ENCODE assay signal across 11 cellular contexts in the genomic region with DNA sequence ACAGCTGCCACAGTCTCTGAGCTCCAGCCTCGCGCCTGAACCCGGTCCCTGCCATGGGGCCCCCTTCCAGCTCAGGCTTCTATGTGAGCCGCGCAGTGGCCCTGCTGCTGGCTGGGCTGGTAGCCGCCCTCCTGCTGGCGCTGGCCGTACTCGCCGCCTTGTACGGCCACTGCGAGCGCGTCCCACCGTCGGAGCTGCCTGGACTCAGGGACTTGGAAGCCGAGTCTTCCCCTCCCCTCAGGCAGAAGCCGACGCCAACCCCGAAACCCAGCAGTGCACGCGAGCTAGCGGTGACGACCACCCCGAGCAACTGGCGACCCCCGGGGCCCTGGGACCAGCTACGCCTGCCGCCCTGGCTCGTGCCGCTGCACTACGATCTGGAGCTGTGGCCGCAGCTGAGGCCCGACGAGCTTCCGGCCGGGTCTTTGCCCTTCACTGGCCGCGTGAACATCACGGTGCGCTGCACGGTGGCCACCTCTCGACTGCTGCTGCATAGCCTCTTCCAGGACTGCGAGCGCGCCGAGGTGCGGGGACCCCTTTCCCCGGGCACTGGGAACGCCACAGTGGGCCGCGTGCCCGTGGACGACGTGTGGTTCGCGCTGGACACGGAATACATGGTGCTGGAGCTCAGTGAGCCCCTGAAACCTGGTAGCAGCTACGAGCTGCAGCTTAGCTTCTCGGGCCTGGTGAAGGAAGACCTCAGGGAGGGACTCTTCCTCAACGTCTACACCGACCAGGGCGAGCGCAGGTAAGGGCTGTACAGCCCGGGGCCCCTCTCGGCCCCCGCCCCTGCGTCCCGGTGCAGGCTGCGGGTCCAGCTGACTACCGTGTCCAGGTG. TPM values are rescaled to one million over a fixed set of nuclear protein-coding genes. Genes with fewer than 3 reads are reported as not detected.
DNase-seq lines count a peak whose midpoint lies in the region; ATAC-seq, FAIRE-seq and TF ChIP-seq lines count a peak whose summit lies in the region.
"Had no signal": no experiment of that assay in that cellular context is flagged by ENCODE, and none has a peak within 500 bp of the region (broad histone marks: within the 10 kb centered on the region; RNA-seq: fewer than 3 reads in every experiment).

No MANE protein-coding gene starts in this region.

- H3K9me3 Mint-ChIP-seq in effector memory CD8-positive, alpha-beta T cell = no peaks in the 10 kb centered on the region

- no peaks in the 10 kb centered on the region for H3K4me1 ChIP-seq in A549
- H3K4me1 ChIP-seq in mesodermal cell (ENCODE audit: control insufficient read depth, insufficient read depth, low read length, poor library complexity, severe bottlenecking) = peaks cover 3% of the 10 kb centered on the region

- peak overlapping the region; percentile 52 for H3K4me2 ChIP-seq in A549

- no peaks in the 10 kb centered on the region for H3K36me3 ChIP-seq in mesodermal cell (ENCODE audit: control insufficient read depth, insufficient read depth, low read length)

- POLR2A ChIA-PET in A549 (lab: Yijun Ruan, JAX) = no interaction called here

- WGBS in A549 (ENCODE audit: missing lambda C conversion rate) = 68% methylated on average over 43 of the region's 71 CpGs
- whole genome bisulfite sequencing in mesodermal cell (ENCODE audit: insufficient coverage in 2 of 2), 2 experiments = 6 to 9% methylated on average over 50 to 56 of the region's 71 CpGs

- H3K4me3 Mint-ChIP-seq in effector memory CD8-positive, alpha-beta T cell = peak overlapping the region; percentile 5 to 68
- H3K4me3 Mint-ChIP-seq: neural crest cell had no signal

- 0 out of 3 replicates have a peak overlapping the region, but pooled peaks have one; percentile 21 for H3K4me3 ChIP-seq in A549
- peak overlapping the region; percentile 9; the same call in 1 of the 2 replicates for H3K4me3 ChIP-seq in HFF-Myc (replicated peaks; ENCODE audit: low read depth, low read length)
- peak overlapping the region; percentile 31 for H3K4me3 ChIP-seq in mesodermal cell (ENCODE audit: extremely low read depth, insufficient read depth, low read length, poor library complexity, severe bottlenecking)
- H3K4me3 ChIP-seq: K562 had no signal

- H3K9me3 ChIP-seq in A549 (no peaks in the 10 kb centered on the region), mesodermal cell (ENCODE audit: control insufficient read depth, low read length) (no peaks in the 10 kb centered on the region)

- no peaks in the 10 kb centered on the region for H3K36me3 Mint-ChIP-seq in effector memory CD8-positive, alpha-beta T cell (ENCODE audit: insufficient read depth)

- no peak overlapping the region for H3K27ac Mint-ChIP-seq in effector memory CD8-positive, alpha-beta T cell

- no peak for TF ChIP-seq RAD21 in A549 (conservative IDR thresholded peaks at IDR 0.05 in 1 of 2, IDR thresholded peaks at IDR 0.05 in 1 of 2)

- H3K27me3 Mint-ChIP-seq in effector memory CD8-positive, alpha-beta T cell = peaks cover 42 to 52% of the 10 kb centered on the region in 2 donors

- DNase-seq in A549 (ENCODE audit: low read depth in 1 of 2, low spot score in 1 of 2) = no peak
- no peak for DNase-seq in HFF-Myc (ENCODE audit: extremely low read depth, low read depth)
- no peak for DNase-seq in effector memory CD8-positive, alpha-beta T cell
- no peak for DNase-seq in NCI-H2029 (lab: John Stamatoyannopoulos, UW)
- DNase-seq in GDM1 (lab: John Stamatoyannopoulos, UW) = no peak
- DNase-seq in SIG-M5 treated with dmso at 0.1 percent for 504 hours (lab: John Stamatoyannopoulos, UW; ENCODE audit: unreplicated experiment) = no peak
- DNase-seq: DND-41 had no signal

- H3K27ac ChIP-seq in A549 (no peak overlapping the region), mesodermal cell (ENCODE audit: low read depth, low read length, severe bottlenecking) (no peak overlapping the region)

- FAIRE-seq in A549 (lab: Jason Lieb, UNC) = no peak
- FAIRE-seq: K562 had no signal

- peak; percentile 48 to 81; a peak in 3 of 6 replicates for ATAC-seq in A549
- peak; percentile 44 for ATAC-seq in effector memory CD8-positive, alpha-beta T cell (replicated peaks)
- ATAC-seq in HG02571 (IDR thresholded peaks at IDR 0.05; ENCODE audit: unreplicated experiment) = no peak
- ATAC-seq: K562 had no signal

- TF ChIP-seq POLR2A in A549 (IDR thresholded peaks at IDR 0.05; ENCODE audit: low read length) = no peak

- H3K4me1 Mint-ChIP-seq in effector memory CD8-positive, alpha-beta T cell (ENCODE audit: low read depth in 2 of 2) = peaks cover 0 to 14% of the 10 kb centered on the region in 2 donors
- H3K4me1 Mint-ChIP-seq: neural crest cell had no signal

- TF ChIP-seq EP300 in A549 (IDR thresholded peaks at IDR 0.05) = no peak

- CTCF ChIA-PET in A549 (lab: Yijun Ruan, JAX) = interaction anchor here (1.1 to 1.3 kb wide), 2 partner anchors 10 to 17 kb away, joined by 3 read pairs; no protein-coding TSS in a partner anchor

- TF ChIP-seq CTCF in A549 (IDR thresholded peaks at IDR 0.05) (no peak), HFF-Myc (IDR thresholded peaks at IDR 0.05; ENCODE audit: low read depth, low read length, missing control alignments) (no peak)

TF ChIP-seq in A549, 52 proteins besides CTCF, POLR2A, EP300 and RAD21:
- TF ChIP-seq CBX8 (IDR thresholded peaks at IDR 0.05) (no peak), EHF (CRISPR knock-in tag; IDR thresholded peaks at IDR 0.05) (no peak), MYC (IDR thresholded peaks at IDR 0.05; ENCODE audit: borderline replicate concordance, low read length) (no peak), FOSL2 (IDR thresholded peaks at IDR 0.05) (no peak), FOSL2 (CRISPR knock-in tag; IDR thresholded peaks at IDR 0.05) (no peak), REST (IDR thresholded peaks at IDR 0.05) (no peak), JUNB (IDR thresholded peaks at IDR 0.05) (no peak)
- TF ChIP-seq, protein P1, sequence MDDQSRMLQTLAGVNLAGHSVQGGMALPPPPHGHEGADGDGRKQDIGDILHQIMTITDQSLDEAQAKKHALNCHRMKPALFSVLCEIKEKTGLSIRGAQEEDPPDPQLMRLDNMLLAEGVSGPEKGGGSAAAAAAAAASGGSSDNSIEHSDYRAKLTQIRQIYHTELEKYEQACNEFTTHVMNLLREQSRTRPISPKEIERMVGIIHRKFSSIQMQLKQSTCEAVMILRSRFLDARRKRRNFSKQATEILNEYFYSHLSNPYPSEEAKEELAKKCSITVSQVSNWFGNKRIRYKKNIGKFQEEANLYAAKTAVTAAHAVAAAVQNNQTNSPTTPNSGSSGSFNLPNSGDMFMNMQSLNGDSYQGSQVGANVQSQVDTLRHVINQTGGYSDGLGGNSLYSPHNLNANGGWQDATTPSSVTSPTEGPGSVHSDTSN (IDR thresholded peaks at IDR 0.05) = no peak

RNA-seq across cellular contexts. Expression of gene LVRN, which starts 0.5 kb away (rescaled TPM):
- polyA plus RNA-seq in A549 (2011; rRNA removed) (0.16 and 0.19 TPM in 2 replicates), A549 (2017; fragmentation: RNase III; extraction: RNeasy Plus Mini Kit Qiagen cat#74134 plus additional on column Dnase treatment) (0.03 to 0.06 TPM (median 0.05 TPM) in 3 replicates)
- polyA plus RNA-seq in A549 (2012; cell fraction: cytosol; rRNA removed) = not detected in 2 replicates
- 0.02 TPM in 1 of 2 replicates, not detected in the other for polyA plus RNA-seq in A549 (2012; cell fraction: nucleus; rRNA removed)
- not detected in 2 replicates for polyA minus RNA-seq in A549 (2011; rRNA and poly(A)+ RNA removed)
- polyA plus RNA-seq in mesodermal cell (2013, experiment 1 of 2) = 0.63 TPM
- 0.81 TPM for polyA plus RNA-seq in mesodermal cell (2013, experiment 2 of 2)
